8 cellular contexts compared by ENCODE assay signal in genomic region chr10:102645741-102646609, GRCh38. TPM values are rescaled to one million over a fixed set of nuclear protein-coding genes. Genes with fewer than 3 reads are reported as not detected.
DNase-seq lines count a peak whose midpoint lies in the region; ATAC-seq and TF ChIP-seq lines count a peak whose summit lies in the region.

No MANE protein-coding gene starts in this region.

- H3K4me2 ChIP-seq in GM23338 = peak overlapping the region; percentile 95

- CTCF ChIA-PET in WTC11 (lab: Charles Lee) = interaction anchor here (1.0 to 3.2 kb wide), 11 partner anchors 14 to 184 kb away, joined by 3 to 45 read pairs (median 6); partner anchors contain the start of gene ACTR1A

- peaks cover 57% of the 10 kb centered on the region for H3K79me2 ChIP-seq in GM23338 (replicated peaks; ENCODE audit: insufficient read depth)

- peaks cover 13% of the 10 kb centered on the region; the same call in 1 of the 2 replicates for H4K20me1 ChIP-seq in GM23338 (replicated peaks; ENCODE audit: insufficient read depth)

- H3K27ac ChIP-seq in GM23338 (ENCODE audit: low read depth) (peak overlapping the region; percentile 69; the same call in 1 of the 2 replicates), caudate nucleus (ENCODE audit: low read depth, low read length) (peak overlapping the region; percentile 99)

- H3K4me1 Mint-ChIP-seq in GM23338 = peaks cover 44% of the 10 kb centered on the region
- H3K4me1 Mint-ChIP-seq in WTC11 = peaks cover 54% of the 10 kb centered on the region

- POLR2A ChIA-PET in WTC11 (lab: Charles Lee) = interaction anchor here (0.6 to 3.2 kb wide), 4 partner anchors 13 to 1585 kb away, joined by 3 to 22 read pairs (median 6); no protein-coding TSS in a partner anchor

- H3K27me3 ChIP-seq in GM23338 (ENCODE audit: insufficient read depth) = 0 out of 2 replicates have a peak, but pooled peaks cover 3% of the 10 kb centered on the region

- no peaks in the 10 kb centered on the region for H3K9me3 Mint-ChIP-seq in GM23338
- H3K9me3 Mint-ChIP-seq in WTC11 = no peaks in the 10 kb centered on the region

- H3F3A ChIP-seq in GM23338 (replicated peaks; ENCODE audit: low read depth) = 0 out of 2 replicates have a peak, but pooled peaks cover 7% of the 10 kb centered on the region

- H3K4me1 ChIP-seq in GM23338 (ENCODE audit: insufficient read depth) = peaks cover 33% of the 10 kb centered on the region

- H3K36me3 Mint-ChIP-seq in GM23338 (ENCODE audit: low read depth) = no peaks in the 10 kb centered on the region; the same call in 2 of the 3 replicates
- H3K36me3 Mint-ChIP-seq in WTC11 = no peaks in the 10 kb centered on the region

- peak overlapping the region; percentile 86 for H3K4me3 ChIP-seq in GM23338

- peak overlapping the region; percentile 47; the same call in 1 of the 2 replicates for H2AFZ ChIP-seq in GM23338

- TF ChIP-seq CTCF in GM23338 (conservative IDR thresholded peaks at IDR 0.05; ENCODE audit: low read depth in 2 of 2) (no peak), WTC11 (IDR thresholded peaks at IDR 0.05) (no peak)

- H3K9me2 ChIP-seq in GM23338 (ENCODE audit: insufficient read depth) = no peaks in the 10 kb centered on the region

- ATAC-seq in GM23338 (0 out of 3 replicates have a peak, but pooled peaks have one; percentile 0), WTC11 (no peak)

- no peaks in the 10 kb centered on the region for H3K36me3 ChIP-seq in GM23338 (ENCODE audit: insufficient read depth)

- DNase-seq in GDM1 (lab: John Stamatoyannopoulos, UW) (peak; percentile 62), GM23338 (ENCODE audit: low spot score) (peak; percentile 71), M059J (ENCODE audit: low read depth) (peak; percentile 92), WTC11 (ENCODE audit: low spot score) (peak; percentile 47), caudate nucleus (lab: John Stamatoyannopoulos, UW) (peak in 36 of 61 donors; percentile 26 to 80 (median 68)), kidney glomerular epithelial cell (lab: John Stamatoyannopoulos, UW) (peak; percentile 85), cerebellum (ENCODE audit: low spot score) (no peak)
- DNase-seq in stimulated activated CD4-positive, alpha-beta T cell treated with anti-CD3 and anti-CD28 coated beads, Interleukin-15, amount 100 ng/mL, for 24 hours = peak; percentile 85

- H3K4me3 Mint-ChIP-seq in GM23338 (peak overlapping the region; percentile 95), WTC11 (peak overlapping the region; percentile 96)

- H3K27me3 Mint-ChIP-seq in GM23338 (ENCODE audit: insufficient read depth, low read depth, poor library complexity) (peaks cover 25% of the 10 kb centered on the region), WTC11 (ENCODE audit: low read depth) (no peaks in the 10 kb centered on the region)

- H3K27ac Mint-ChIP-seq in GM23338 (peak overlapping the region; percentile 45), WTC11 (peak overlapping the region; percentile 94)

TF ChIP-seq in GM23338, 12 proteins besides CTCF, POLR2A, EP300 and RAD21:
- TF ChIP-seq POLR2AphosphoS5 (IDR thresholded peaks at IDR 0.05; ENCODE audit: low read depth) = no peak
- 0 out of 2 replicates have a peak, but pooled peaks have one; percentile 5 for TF ChIP-seq ETS1 (IDR thresholded peaks at IDR 0.05)
- TF ChIP-seq, protein P1, sequence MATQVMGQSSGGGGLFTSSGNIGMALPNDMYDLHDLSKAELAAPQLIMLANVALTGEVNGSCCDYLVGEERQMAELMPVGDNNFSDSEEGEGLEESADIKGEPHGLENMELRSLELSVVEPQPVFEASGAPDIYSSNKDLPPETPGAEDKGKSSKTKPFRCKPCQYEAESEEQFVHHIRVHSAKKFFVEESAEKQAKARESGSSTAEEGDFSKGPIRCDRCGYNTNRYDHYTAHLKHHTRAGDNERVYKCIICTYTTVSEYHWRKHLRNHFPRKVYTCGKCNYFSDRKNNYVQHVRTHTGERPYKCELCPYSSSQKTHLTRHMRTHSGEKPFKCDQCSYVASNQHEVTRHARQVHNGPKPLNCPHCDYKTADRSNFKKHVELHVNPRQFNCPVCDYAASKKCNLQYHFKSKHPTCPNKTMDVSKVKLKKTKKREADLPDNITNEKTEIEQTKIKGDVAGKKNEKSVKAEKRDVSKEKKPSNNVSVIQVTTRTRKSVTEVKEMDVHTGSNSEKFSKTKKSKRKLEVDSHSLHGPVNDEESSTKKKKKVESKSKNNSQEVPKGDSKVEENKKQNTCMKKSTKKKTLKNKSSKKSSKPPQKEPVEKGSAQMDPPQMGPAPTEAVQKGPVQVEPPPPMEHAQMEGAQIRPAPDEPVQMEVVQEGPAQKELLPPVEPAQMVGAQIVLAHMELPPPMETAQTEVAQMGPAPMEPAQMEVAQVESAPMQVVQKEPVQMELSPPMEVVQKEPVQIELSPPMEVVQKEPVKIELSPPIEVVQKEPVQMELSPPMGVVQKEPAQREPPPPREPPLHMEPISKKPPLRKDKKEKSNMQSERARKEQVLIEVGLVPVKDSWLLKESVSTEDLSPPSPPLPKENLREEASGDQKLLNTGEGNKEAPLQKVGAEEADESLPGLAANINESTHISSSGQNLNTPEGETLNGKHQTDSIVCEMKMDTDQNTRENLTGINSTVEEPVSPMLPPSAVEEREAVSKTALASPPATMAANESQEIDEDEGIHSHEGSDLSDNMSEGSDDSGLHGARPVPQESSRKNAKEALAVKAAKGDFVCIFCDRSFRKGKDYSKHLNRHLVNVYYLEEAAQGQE (IDR thresholded peaks at IDR 0.05; ENCODE audit: unreplicated experiment) = no peak
- TF ChIP-seq EZH2phosphoT487 (IDR thresholded peaks at IDR 0.05; ENCODE audit: unreplicated experiment) = no peak

TF ChIP-seq in WTC11, 78 proteins besides CTCF, POLR2A, EP300 and RAD21:
- TF ChIP-seq FOXK1 (CRISPR knock-in tag; IDR thresholded peaks at IDR 0.05) = peak; percentile 2; the same call in 1 of the 2 replicates
- TF ChIP-seq RELA (CRISPR knock-in tag; IDR thresholded peaks at IDR 0.05; ENCODE audit: borderline replicate concordance) = no peak
TF ChIP-seq in WTC11: peak in this region for 1.

RNA-seq across cellular contexts. Expression of gene TRIM8, which starts 1.7 kb away (rescaled TPM):
- 33.4 and 36.7 TPM in 2 replicates for total RNA-seq in GM23338 (2014; rRNA removed; shearing (Covaris generic))
- 15.1 and 20.2 TPM in 2 replicates for polyA plus RNA-seq in GM23338 (2016; fragmentation: Nextera tagmentation; extraction: Ambion mirVana)
- 28.8 and 58.1 TPM in 2 replicates for total RNA-seq in M059J (2014; rRNA removed; shearing (Covaris generic))
- total RNA-seq in WTC11 (2021) (36.3 to 40.3 TPM (median 36.8 TPM) in 3 replicates), cerebellum (50.3 TPM)
